Comparison of ENCODE assay signal across 8 cellular contexts in the genomic region with DNA sequence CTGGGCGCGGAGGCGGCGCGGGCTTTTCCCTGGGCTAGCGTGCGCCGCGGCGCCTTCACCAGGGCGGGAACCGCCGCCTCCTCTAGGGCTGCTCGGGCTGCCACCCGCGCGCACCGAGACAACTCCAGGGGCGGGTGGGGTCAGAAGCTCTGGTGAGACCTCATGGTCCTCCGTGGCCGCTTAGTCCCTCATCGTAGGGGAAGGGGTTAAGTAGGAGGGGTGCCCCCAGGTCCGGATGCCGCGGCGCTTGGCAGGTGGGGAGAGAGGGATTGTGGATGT. TPM values are rescaled to one million over a fixed set of nuclear protein-coding genes. Genes with fewer than 3 reads are reported as not detected.
DNase-seq lines count a peak whose midpoint lies in the region; ATAC-seq and TF ChIP-seq lines count a peak whose summit lies in the region.

No MANE protein-coding gene starts in this region.

- peak overlapping the region; percentile 87 for H3K4me3 Mint-ChIP-seq in HFFc6
- peak overlapping the region in 5 of 10 donors; percentile 31 to 68 (median 43) for H3K4me3 Mint-ChIP-seq in naive thymus-derived CD8-positive, alpha-beta T cell

- H3K27me3 Mint-ChIP-seq in HFFc6 (ENCODE audit: insufficient read depth): peaks cover 3% of the 10 kb centered on the region; the same call in 1 of the 2 replicates
- peaks cover 32 to 56% (median 47%) of the 10 kb centered on the region in 5 donors for H3K27me3 Mint-ChIP-seq in naive thymus-derived CD8-positive, alpha-beta T cell

- peaks cover 15% of the 10 kb centered on the region; the same call in 1 of the 2 replicates for H3K36me3 Mint-ChIP-seq in HFFc6 (ENCODE audit: low read depth)
- peaks cover 0 to 4% (median 0%) of the 10 kb centered on the region in 3 donors for H3K36me3 Mint-ChIP-seq in naive thymus-derived CD8-positive, alpha-beta T cell

- WGBS in adrenal gland, 4 donors: 0% methylated on average over 3 to 26 of the region's 26 CpGs

- H3K4me3 ChIP-seq in A673 (ENCODE audit: low read depth, low read length, poor library complexity, severe bottlenecking) (peak overlapping the region; percentile 62), subcutaneous abdominal adipose tissue (ENCODE audit: low read depth in 1 of 5, low read length in 5 of 5) (peak overlapping the region in 4 of 5 donors; percentile 61 to 75 (median 73)), adrenal gland (peak overlapping the region in 2 of 4 donors; percentile 35 to 37)

- TF ChIP-seq POLR2A in adrenal gland (IDR thresholded peaks at IDR 0.05): no peak

- peak overlapping the region in 3 of 5 donors; percentile 50 to 62 (median 52) for H3K9ac ChIP-seq in subcutaneous abdominal adipose tissue (ENCODE audit: low read length in 5 of 5)

- H3K4me1 ChIP-seq in A673 (ENCODE audit: insufficient read depth, low read length, poor library complexity, severe bottlenecking): peaks cover 49% of the 10 kb centered on the region
- peaks cover 4 to 41% (median 40%) of the 10 kb centered on the region in 5 donors for H3K4me1 ChIP-seq in subcutaneous abdominal adipose tissue (ENCODE audit: control insufficient read depth in 5 of 5, insufficient read depth in 5 of 5, low read length in 5 of 5)
- peaks cover 13 to 15% of the 10 kb centered on the region in 2 donors for H3K4me1 ChIP-seq in adrenal gland (replicated peaks in 1 of 2)

- BruUV-seq in A673 (replicated peaks; lab: Mats Ljungman, UMichigan): no TSS peak

- H3K4me1 Mint-ChIP-seq in HFFc6 (ENCODE audit: low read depth): peaks cover 35% of the 10 kb centered on the region
- H3K4me1 Mint-ChIP-seq in naive thymus-derived CD8-positive, alpha-beta T cell: peaks cover 1 to 13% (median 11%) of the 10 kb centered on the region in 4 donors

- no peaks in the 10 kb centered on the region for H3K36me3 ChIP-seq in A673 (ENCODE audit: insufficient read depth, low read length, poor library complexity, severe bottlenecking)
- H3K36me3 ChIP-seq in subcutaneous abdominal adipose tissue (ENCODE audit: control insufficient read depth in 5 of 5, insufficient read depth in 5 of 5, low read length in 5 of 5): no peaks in the 10 kb centered on the region
- H3K36me3 ChIP-seq in adrenal gland (replicated peaks in 1 of 2): no peaks in the 10 kb centered on the region

- H3K27ac Mint-ChIP-seq in HFFc6: no peak overlapping the region
- no peak overlapping the region for H3K27ac Mint-ChIP-seq in naive thymus-derived CD8-positive, alpha-beta T cell

- no peak for TF ChIP-seq CTCF in A673 (conservative IDR thresholded peaks at IDR 0.05; ENCODE audit: low read depth, low read length)
- TF ChIP-seq CTCF in HFFc6 (IDR thresholded peaks at IDR 0.05): no peak
- TF ChIP-seq CTCF in adrenal gland (IDR thresholded peaks at IDR 0.05): no peak

- CTCF ChIA-PET in A673 (lab: Charles Lee): no interaction called here

- POLR2A ChIA-PET in A673 (lab: Charles Lee; ENCODE audit: low non-redundant PET): no interaction called here
- POLR2A ChIA-PET in naive thymus-derived CD8-positive, alpha-beta T cell (lab: Charles Lee): no interaction called here

- peaks cover 21% of the 10 kb centered on the region for H3K27me3 ChIP-seq in A673 (replicated peaks; ENCODE audit: insufficient read depth, low read depth, low read length, poor library complexity)
- H3K27me3 ChIP-seq in subcutaneous abdominal adipose tissue (ENCODE audit: control insufficient read depth in 5 of 5, insufficient read depth in 4 of 5, low read length in 5 of 5): peaks cover 0 to 14% (median 0%) of the 10 kb centered on the region in 5 donors
- peaks cover 28% of the 10 kb centered on the region for H3K27me3 ChIP-seq in adrenal gland

- H3K27ac ChIP-seq in A673 (ENCODE audit: low read depth, low read length, poor library complexity, severe bottlenecking) (peak overlapping the region; percentile 35), caudate nucleus (ENCODE audit: low read depth, low read length) (peak overlapping the region; percentile 96), subcutaneous abdominal adipose tissue (ENCODE audit: low read depth, low read length) (peak overlapping the region; percentile 70), adrenal gland (peak overlapping the region in 2 of 5 donors; percentile 42 to 52)

- ATAC-seq in left lobe of liver: peak; percentile 55
- ATAC-seq in naive thymus-derived CD8-positive, alpha-beta T cell: no peak

- no peaks in the 10 kb centered on the region for H3K9me3 Mint-ChIP-seq in HFFc6
- H3K9me3 Mint-ChIP-seq in naive thymus-derived CD8-positive, alpha-beta T cell: no peaks in the 10 kb centered on the region

- intact Hi-C loops in A673 (cut with micrococcal nuclease; ENCODE audit: unreplicated experiment): no loop called here
- intact Hi-C loops in adrenal gland (cut with DNase I): no loop called here

- DNase-seq in A673 (ENCODE audit: low spot score) (peak; percentile 50), HFFc6 (no peak), caudate nucleus (lab: John Stamatoyannopoulos, UW) (peak in 14 of 61 donors; percentile 39 to 81 (median 56)), left lobe of liver (ENCODE audit: low spot score) (no peak), adrenal gland (no peak), LoVo (ENCODE audit: low spot score) (no peak)
- no peak for DNase-seq in naive thymus-derived CD8-positive, alpha-beta T cell

- no peaks in the 10 kb centered on the region for H3K9me3 ChIP-seq in A673 (ENCODE audit: low read depth, low read length, poor library complexity, severe bottlenecking)
- H3K9me3 ChIP-seq in subcutaneous abdominal adipose tissue (ENCODE audit: control insufficient read depth in 5 of 5, low read length in 5 of 5): no peaks in the 10 kb centered on the region
- H3K9me3 ChIP-seq in adrenal gland (replicated peaks in 1 of 3): no peaks in the 10 kb centered on the region

RNA-seq across cellular contexts. Expression of a gene that starts 0.6 kb away (rescaled TPM):
- total RNA-seq in A673 (2021): 8.0 and 12.2 TPM in 2 replicates
- 1 to 10 TPM; 2.3 to 5.2 (median 3.9) TPM for total RNA-seq in HFFc6 (2021; fragmentation: NEBNext Ultra II Directional; extraction: Animal tissue kit (Norgen Biotek cat#: 25700))
- not detected for total RNA-seq in left lobe of liver
- total RNA-seq in adrenal gland: 1 to 10 TPM in 2 of 8 donors, under 1 TPM in 5, not detected in 1; 0.04 to 1.7 (median 0.57) TPM
- under 1 TPM; 0.47 to 0.70 (median 0.64) TPM for polyA plus RNA-seq in adrenal gland
- total RNA-seq in naive thymus-derived CD8-positive, alpha-beta T cell: not detected
- not detected for polyA plus RNA-seq in naive thymus-derived CD8-positive, alpha-beta T cell
